Comparison of ENCODE assay signal across 12 cellular contexts in the genomic region with DNA sequence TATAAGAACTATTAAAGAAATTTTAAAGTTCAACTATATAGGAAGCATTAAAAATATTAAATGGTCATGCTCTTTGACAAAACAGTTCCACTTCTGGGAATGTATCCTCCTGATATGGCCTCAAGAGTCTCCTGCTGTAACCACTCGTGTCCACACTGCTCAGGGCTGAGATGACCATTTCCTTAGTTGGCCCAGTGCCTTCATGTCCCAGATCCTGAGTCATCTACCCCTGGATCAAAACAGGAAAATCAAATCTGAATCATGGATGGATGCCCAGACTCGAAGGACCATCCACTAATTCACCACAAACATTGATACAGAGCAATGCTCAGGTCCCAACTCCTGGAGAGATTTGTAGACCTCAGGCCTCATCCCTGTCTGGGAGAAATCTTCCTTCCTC. TPM values are rescaled to one million over a fixed set of nuclear protein-coding genes. Genes with fewer than 3 reads are reported as not detected.
DNase-seq lines count a peak whose midpoint lies in the region; ATAC-seq and TF ChIP-seq lines count a peak whose summit lies in the region.
"Had no signal": no experiment of that assay in that cellular context is flagged by ENCODE, and none has a peak within 500 bp of the region (broad histone marks: within the 10 kb centered on the region; RNA-seq: fewer than 3 reads in every experiment).

No MANE protein-coding gene starts in this region.

- H3K27me3 ChIP-seq in WERI-Rb-1 (ENCODE audit: insufficient read depth, low read depth, severe bottlenecking) = no peaks in the 10 kb centered on the region

- H3K4me3 ChIP-seq in WERI-Rb-1 (ENCODE audit: low read depth, low read length) = no peak overlapping the region
- H3K4me3 ChIP-seq: A549, skin epidermis had no signal

- no peak overlapping the region for H3K27ac ChIP-seq in WERI-Rb-1
- H3K27ac ChIP-seq: A549 had no signal

- intact Hi-C loops in left cardiac atrium (cut with DNase I) (no loop called here), Right ventricle myocardium inferior (cut with DNase I) (no loop called here), left ventricle myocardium superior (cut with micrococcal nuclease) (no loop called here)

- no peaks in the 10 kb centered on the region for H3K36me3 ChIP-seq in WERI-Rb-1

- DNase-seq in left cardiac atrium = peak; percentile 38
- no peak for DNase-seq in Right ventricle myocardium inferior (ENCODE audit: missing footprints)
- DNase-seq in astrocyte of the hippocampus (ENCODE audit: low read depth, low spot score) = peak; percentile 71
- no peak for DNase-seq in left ventricle myocardium superior
- DNase-seq in WERI-Rb-1 = no peak
- no peak for DNase-seq in activated T-cell treated with anti-CD3 and anti-CD28 coated beads, Interleukin-2, amount 50 U/mL, for 48 hours
- DNase-seq: activated B cell treated with CpG ODN at 0.5 μM for 24 hours, hippocampal formation had no signal

- peak; percentile 46 to 66 for ATAC-seq in left cardiac atrium
- ATAC-seq in Right ventricle myocardium inferior = no peak
- peak; percentile 53 for ATAC-seq in left ventricle myocardium superior
- no peak for ATAC-seq in HG02759 (IDR thresholded peaks at IDR 0.05; ENCODE audit: unreplicated experiment)
- no peak for ATAC-seq in GM21447 (IDR thresholded peaks at IDR 0.05; ENCODE audit: unreplicated experiment)
- ATAC-seq: A549 had no signal

- no peaks in the 10 kb centered on the region for H3K9me3 ChIP-seq in WERI-Rb-1 (ENCODE audit: severe bottlenecking)
- H3K9me3 ChIP-seq: A549 had no signal

- no peak for TF ChIP-seq CTCF in WERI-Rb-1 (IDR thresholded peaks at IDR 0.05; ENCODE audit: low read depth, low read length)

RNA-seq across cellular contexts. Expression of gene GPRASP3, which starts 44.7 kb away (rescaled TPM):
- total RNA-seq in left cardiac atrium (1 to 10 TPM; 4.8 to 5.4 TPM), Right ventricle myocardium inferior (7.0 TPM), left ventricle myocardium superior (6.3 TPM)

RNA-seq across cellular contexts. Expression of gene GPRASP2, which starts 53.0 kb away (rescaled TPM):
- total RNA-seq in left cardiac atrium = 10 to 100 TPM; 15.3 to 17.9 TPM
- 10.3 TPM for total RNA-seq in Right ventricle myocardium inferior
- 13.3 TPM for total RNA-seq in left ventricle myocardium superior

Comparison
In these comparisons a context has a peak if more than half of its experiments do, and no peak if none do; other contexts are left out.
1. ATAC-seq: peak in left cardiac atrium (2 of 2) and left ventricle myocardium superior (single experiment); none in Right ventricle myocardium inferior (single experiment), HG02759 (single experiment) and GM21447 (single experiment).
2. DNase-seq: peak in left cardiac atrium (single experiment) and astrocyte of the hippocampus (single experiment); none in Right ventricle myocardium inferior (single experiment), left ventricle myocardium superior (single experiment), WERI-Rb-1 (single experiment) and activated T-cell treated with anti-CD3 and anti-CD28 coated beads, Interleukin-2, amount 50 U/mL, for 48 hours (0 of 2).